11 cellular contexts compared by ENCODE assay signal in genomic region chr3:43684944-43685343, GRCh38.
"Had no signal": no experiment of that assay in that cellular context is flagged by ENCODE, and none has a peak within 500 bp of the region (broad histone marks: within the 10 kb centered on the region; RNA-seq: fewer than 3 reads in every experiment).

No MANE protein-coding gene starts in this region.

- H3K27ac ChIP-seq: GM23248 had no signal

- H2AFZ ChIP-seq: GM23248, GM23338 had no signal

- H3K4me3 ChIP-seq: GM23248, GM23338, HAP-1 had no signal

- H3K4me2 ChIP-seq: GM23338 had no signal

- H3K36me3 ChIP-seq: HAP-1 had no signal

- DNase-seq: GM23248, GOT3, H7, H9, HCEC 1CT, HFFc6 had no signal

- H3K4me1 ChIP-seq: HAP-1 had no signal

- ATAC-seq: GM23338, HCT116 had no signal

- H3K9ac ChIP-seq: GM23248 had no signal

- FAIRE-seq: H1, H54 had no signal
